Comparison of ENCODE assay signal across 8 cellular contexts in the genomic region with DNA sequence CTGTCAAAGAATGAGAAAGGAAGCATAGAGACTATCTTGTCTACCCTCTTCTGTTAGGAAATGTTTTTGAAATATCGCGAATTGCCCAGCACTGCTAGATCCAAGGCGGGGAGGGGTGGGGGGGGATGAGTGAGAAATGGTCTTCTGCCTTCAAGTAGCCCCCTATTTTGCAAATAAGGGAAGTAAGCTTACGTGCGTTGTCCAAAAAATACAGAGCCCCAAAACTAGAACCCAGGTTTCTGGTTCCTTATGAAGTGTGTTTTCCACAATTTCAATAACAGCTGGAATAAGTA. TPM values are rescaled to one million over a fixed set of nuclear protein-coding genes. Genes with fewer than 3 reads are reported as not detected.
DNase-seq lines count a peak whose midpoint lies in the region; TF ChIP-seq lines count a peak whose summit lies in the region.

No MANE protein-coding gene starts in this region.

- peak overlapping the region; percentile 93 to 100 (median 100) for H3K27ac Mint-ChIP-seq in CD4-positive, alpha-beta memory T cell
- H3K27ac Mint-ChIP-seq in dendritic cell treated with granulocyte-macrophage colony-stimulating factor and Interleukin-4, amounts not matched to agents 40 ng/mL and 50 ng/mL, for 4 days, result peak overlapping the region; percentile 92

- H3K9me3 ChIP-seq in CD4-positive, alpha-beta memory T cell (ENCODE audit: control insufficient read depth in 1 of 2, low read length in 2 of 2), result no peaks in the 10 kb centered on the region
- no peaks in the 10 kb centered on the region for H3K9me3 ChIP-seq in MG63
- no peaks in the 10 kb centered on the region for H3K9me3 ChIP-seq in neuron (ENCODE audit: low read length)
- H3K9me3 ChIP-seq in WERI-Rb-1 (ENCODE audit: severe bottlenecking), result no peaks in the 10 kb centered on the region

- H3K4me3 ChIP-seq in CD4-positive, alpha-beta memory T cell (ENCODE audit: low read length in 2 of 2), result peak overlapping the region; percentile 96 to 97
- H3K4me3 ChIP-seq in MG63, result peak overlapping the region; percentile 75
- peak overlapping the region; percentile 60 for H3K4me3 ChIP-seq in neuron (ENCODE audit: low read length)
- H3K4me3 ChIP-seq in WERI-Rb-1 (ENCODE audit: low read depth, low read length), result no peak overlapping the region

- peaks cover 43% of the 10 kb centered on the region for H3K4me1 ChIP-seq in CD4-positive, alpha-beta memory T cell (ENCODE audit: insufficient read depth, low read length)
- H3K4me1 ChIP-seq in neuron (ENCODE audit: insufficient read depth, low read length), result peaks cover 19% of the 10 kb centered on the region

- peaks cover 29 to 51% (median 41%) of the 10 kb centered on the region in 4 donors for H3K4me1 Mint-ChIP-seq in CD4-positive, alpha-beta memory T cell
- H3K4me1 Mint-ChIP-seq in dendritic cell treated with granulocyte-macrophage colony-stimulating factor and Interleukin-4, amounts not matched to agents 40 ng/mL and 50 ng/mL, for 4 days (ENCODE audit: low read depth), result peaks cover 32% of the 10 kb centered on the region

- no peak for DNase-seq in CD4-positive, alpha-beta memory T cell
- no peak for DNase-seq in MG63
- DNase-seq in OCI-M2 (lab: John Stamatoyannopoulos, UW; ENCODE audit: unreplicated experiment), result no peak
- DNase-seq in NCI-H1930 (lab: John Stamatoyannopoulos, UW), result no peak
- no peak for DNase-seq in NCI-H146 treated with DMSO at 0.1 percent for 48 hours (lab: John Stamatoyannopoulos, UW; ENCODE audit: unreplicated experiment)
- DNase-seq in WERI-Rb-1, result no peak

- POLR2A ChIA-PET in CD4-positive, alpha-beta memory T cell (lab: Charles Lee; ENCODE audit: partially characterized antibody), result interaction anchor here (3.5 to 3.9 kb wide), 2 partner anchors 24 to 40 kb away, joined by 44 to 48 read pairs; no protein-coding TSS in a partner anchor

- H3K27me3 Mint-ChIP-seq in CD4-positive, alpha-beta memory T cell, result peaks cover 0 to 2% of the 10 kb centered on the region in 2 donors
- H3K27me3 Mint-ChIP-seq in dendritic cell treated with granulocyte-macrophage colony-stimulating factor and Interleukin-4, amounts not matched to agents 40 ng/mL and 50 ng/mL, for 4 days, result no peaks in the 10 kb centered on the region

- H3K36me3 ChIP-seq in CD4-positive, alpha-beta memory T cell (ENCODE audit: insufficient read depth, low read length), result no peaks in the 10 kb centered on the region
- H3K36me3 ChIP-seq in MG63 (no peaks in the 10 kb centered on the region; the same call in 1 of the 2 replicates), neuron (ENCODE audit: insufficient read depth, low read length) (peaks cover 2% of the 10 kb centered on the region), WERI-Rb-1 (peaks cover 25% of the 10 kb centered on the region)

- CTCF ChIA-PET in CD4-positive, alpha-beta memory T cell (lab: Charles Lee; ENCODE audit: partially characterized antibody), result interaction anchor here (1.1 to 1.8 kb wide), 2 partner anchors 11 to 59 kb away, joined by 3 to 10 read pairs; a partner anchor contains a TSS

- H3K9me3 Mint-ChIP-seq in CD4-positive, alpha-beta memory T cell, result peaks cover 0 to 2% (median 0%) of the 10 kb centered on the region in 8 donors
- H3K9me3 Mint-ChIP-seq in dendritic cell treated with granulocyte-macrophage colony-stimulating factor and Interleukin-4, amounts not matched to agents 40 ng/mL and 50 ng/mL, for 4 days, result no peaks in the 10 kb centered on the region

- peaks cover 0 to 15% of the 10 kb centered on the region in 2 donors for H3K36me3 Mint-ChIP-seq in CD4-positive, alpha-beta memory T cell
- H3K36me3 Mint-ChIP-seq in dendritic cell treated with granulocyte-macrophage colony-stimulating factor and Interleukin-4, amounts not matched to agents 40 ng/mL and 50 ng/mL, for 4 days (ENCODE audit: low read depth), result peaks cover 39% of the 10 kb centered on the region

- TF ChIP-seq CTCF in WERI-Rb-1 (IDR thresholded peaks at IDR 0.05; ENCODE audit: low read depth, low read length), result no peak

- H3K27ac ChIP-seq in CD4-positive, alpha-beta memory T cell (ENCODE audit: low read depth, low read length), result peak overlapping the region; percentile 98
- no peak overlapping the region for H3K27ac ChIP-seq in WERI-Rb-1

- intact Hi-C loops in CD4-positive, alpha-beta memory T cell (cut with micrococcal nuclease), result loop anchor here (1.0 to 5.0 kb wide), 3 partner anchors 40 to 460 kb away; a partner anchor contains a TSS
- intact Hi-C loops in dendritic cell treated with granulocyte-macrophage colony-stimulating factor and Interleukin-4, amounts not matched to agents 40 ng/mL and 50 ng/mL, for 4 days (cut with micrococcal nuclease), result loop anchor here (2.0 to 10.0 kb wide), 4 partner anchors 35 to 97 kb away; a partner anchor contains a TSS

- H3K4me3 Mint-ChIP-seq in CD4-positive, alpha-beta memory T cell, result peak overlapping the region; percentile 95 to 100 (median 98)
- peak overlapping the region; percentile 89 for H3K4me3 Mint-ChIP-seq in dendritic cell treated with granulocyte-macrophage colony-stimulating factor and Interleukin-4, amounts not matched to agents 40 ng/mL and 50 ng/mL, for 4 days

- no peak overlapping the region for H2AFZ ChIP-seq in neuron (ENCODE audit: low read depth, low read length)

- no peaks in the 10 kb centered on the region for H3K27me3 ChIP-seq in CD4-positive, alpha-beta memory T cell (ENCODE audit: insufficient read depth, low read length)
- H3K27me3 ChIP-seq in MG63 (no peaks in the 10 kb centered on the region), neuron (ENCODE audit: insufficient read depth, low read length) (no peaks in the 10 kb centered on the region), WERI-Rb-1 (ENCODE audit: insufficient read depth, low read depth, severe bottlenecking) (no peaks in the 10 kb centered on the region)

RNA-seq across cellular contexts. Expression of a gene that starts 0.9 kb away (rescaled TPM):
- 10 to 100 TPM; 68.6 to 70.7 TPM for total RNA-seq in CD4-positive, alpha-beta memory T cell
- polyA plus RNA-seq in CD4-positive, alpha-beta memory T cell, result 10 to 100 TPM; 14.8 to 15.1 TPM
- total RNA-seq in MG63 (2014; rRNA removed; shearing (Covaris generic); ENCODE audit: low replicate concordance), result 25.9 and 26.1 TPM in 2 replicates

RNA-seq across cellular contexts. Expression of a gene that starts 59.8 kb away (rescaled TPM):
- 10 to 100 TPM; 39.4 to 49.9 TPM for total RNA-seq in CD4-positive, alpha-beta memory T cell
- 100 to 1,000 TPM; 252 to 312 TPM for polyA plus RNA-seq in CD4-positive, alpha-beta memory T cell
- total RNA-seq in MG63 (2014; rRNA removed; shearing (Covaris generic); ENCODE audit: low replicate concordance), result 601 and 1,316 TPM in 2 replicates

Comparison
In these comparisons a context has a peak if more than half of its experiments do, and no peak if none do; other contexts are left out.
1. RNA of a gene that starts 59.8 kb away (total RNA-seq): 601 to 1,316 TPM in MG63; 39.4 to 49.9 TPM in CD4-positive, alpha-beta memory T cell; every median in the first group is over 10 times any median in the second.